9 cellular contexts compared by ENCODE assay signal in the genomic region with DNA sequence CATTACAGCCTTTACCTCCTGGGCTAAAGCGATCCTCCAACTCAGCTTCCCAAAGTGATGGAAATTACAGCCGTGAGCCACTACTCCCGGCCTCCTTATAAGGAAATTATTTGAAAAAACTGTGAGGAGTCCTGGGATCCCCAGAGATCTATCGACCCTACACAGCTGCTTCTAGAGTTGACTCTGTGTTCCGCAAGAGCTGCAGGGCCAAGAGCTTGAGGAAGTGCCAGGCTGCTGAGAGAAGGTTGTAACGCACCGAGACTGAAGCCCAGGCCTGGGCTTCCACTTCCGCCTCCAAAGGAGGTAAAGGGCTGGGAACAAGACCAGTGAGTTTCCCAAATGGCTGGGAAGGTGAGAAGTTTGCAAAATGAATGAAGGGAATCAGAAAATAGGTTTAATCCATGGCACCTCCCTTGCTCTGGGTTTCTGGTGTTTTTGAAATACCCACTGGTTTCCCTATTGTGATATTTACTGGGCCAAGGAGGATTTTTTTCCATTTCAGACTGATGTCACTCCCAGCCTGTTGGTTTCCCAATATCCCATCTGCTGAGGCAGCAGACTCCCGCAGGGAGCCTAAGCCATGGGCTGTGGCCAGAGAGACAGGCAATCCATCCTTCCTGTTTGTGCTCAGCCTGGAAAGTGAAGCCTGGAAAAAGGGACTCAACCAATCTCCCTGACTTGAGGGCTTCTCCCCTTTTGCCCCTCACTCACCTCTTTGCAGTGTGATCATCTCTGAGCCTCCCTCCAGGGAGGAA. TPM values are rescaled to one million over a fixed set of nuclear protein-coding genes. Genes with fewer than 3 reads are reported as not detected.
DNase-seq lines count a peak whose midpoint lies in the region; ATAC-seq, FAIRE-seq and TF ChIP-seq lines count a peak whose summit lies in the region.
"Had no signal": no experiment of that assay in that cellular context is flagged by ENCODE, and none has a peak within 500 bp of the region (broad histone marks: within the 10 kb centered on the region; RNA-seq: fewer than 3 reads in every experiment).

No MANE protein-coding gene starts in this region.

- H3K4me3 ChIP-seq in fibroblast of villous mesenchyme (ENCODE audit: low read depth, low read length) (no peak overlapping the region), neuronal stem cell (ENCODE audit: low read length in 2 of 2) (no peak overlapping the region)

- no peaks in the 10 kb centered on the region for H3K36me3 ChIP-seq in neuronal stem cell (replicated peaks in 1 of 2; ENCODE audit: control insufficient read depth in 2 of 2, insufficient read depth in 2 of 2, low read length in 2 of 2)

- no peaks in the 10 kb centered on the region for H3K4me1 ChIP-seq in neuronal stem cell (ENCODE audit: control insufficient read depth in 2 of 2, insufficient read depth in 1 of 2, low read depth in 1 of 2, low read length in 2 of 2)

- no peak overlapping the region for H2AFZ ChIP-seq in neuronal stem cell (ENCODE audit: low read length)

- H3K27ac ChIP-seq in neuronal stem cell (replicated peaks; ENCODE audit: low read length) = no peak overlapping the region

- ATAC-seq in HG03025 (IDR thresholded peaks at IDR 0.05; ENCODE audit: low FRiP score, unreplicated experiment) = no peak
- no peak for ATAC-seq in GM18858 (IDR thresholded peaks at IDR 0.05; ENCODE audit: unreplicated experiment)

- no peak overlapping the region for H3K4ac ChIP-seq in neuronal stem cell (ENCODE audit: low read length)

- TF ChIP-seq CTCF in fibroblast of villous mesenchyme (IDR thresholded peaks at IDR 0.05; ENCODE audit: insufficient read depth, low read depth, low read length) = no peak

- no peaks in the 10 kb centered on the region for H3K9me3 ChIP-seq in neuronal stem cell (replicated peaks in 1 of 2; ENCODE audit: control insufficient read depth in 2 of 2, insufficient read depth in 1 of 2, low read depth in 1 of 2, low read length in 2 of 2)

- H3K23ac ChIP-seq in neuronal stem cell (ENCODE audit: low read depth, low read length, poor library complexity) = no peak overlapping the region

- H3K14ac ChIP-seq in neuronal stem cell (ENCODE audit: low read length) = no peak overlapping the region

- H2BK15ac ChIP-seq in neuronal stem cell (ENCODE audit: low read length) = no peak overlapping the region

- no peak overlapping the region for H2BK120ac ChIP-seq in neuronal stem cell (ENCODE audit: low read depth, low read length)

- no peak overlapping the region for H2AK5ac ChIP-seq in neuronal stem cell (ENCODE audit: low read depth, low read length)

- no peak overlapping the region for H3K18ac ChIP-seq in neuronal stem cell (ENCODE audit: low read length)

- no peaks in the 10 kb centered on the region for H3K27me3 ChIP-seq in neuronal stem cell (ENCODE audit: control insufficient read depth in 3 of 3, insufficient read depth in 3 of 3, low read depth in 1 of 3, low read length in 3 of 3)

- H4K8ac ChIP-seq in neuronal stem cell (ENCODE audit: low read depth, low read length) = no peak overlapping the region

- H3K79me1 ChIP-seq in neuronal stem cell (ENCODE audit: low read depth, low read length) = no peaks in the 10 kb centered on the region

- H4K91ac ChIP-seq in neuronal stem cell (ENCODE audit: low read depth, low read length, poor library complexity) = no peak overlapping the region

- intact Hi-C loops in posterior vena cava (cut with DNase I) = no loop called here

- no peak overlapping the region for H2BK5ac ChIP-seq in neuronal stem cell (ENCODE audit: low read length)

- no peak overlapping the region for H3K4me2 ChIP-seq in neuronal stem cell (ENCODE audit: insufficient read depth, low read length, poor library complexity, severe bottlenecking)

- no peak for TF ChIP-seq POLR2A in GM12891 (IDR thresholded peaks at IDR 0.05; ENCODE audit: low read depth, low read length)

- WGBS in neuronal stem cell (ENCODE audit: extremely low coverage in 2 of 2, insufficient read length in 2 of 2, insufficient replicate concordance in 1 of 2), 2 donors = no CpG with 5 or more reads among the region's 9 CpGs

- no peak for FAIRE-seq in GM12891 (lab: Jason Lieb, UNC)
- FAIRE-seq: bronchial epithelial cell had no signal

- H2BK12ac ChIP-seq in neuronal stem cell (ENCODE audit: low read length) = no peak overlapping the region

- DNase-seq in GM12891 (ENCODE audit: insufficient read length, low spot score) = no peak
- peak; percentile 29 for DNase-seq in NCI-H1694 treated with DMSO at 0.1 percent for 48 hours (lab: John Stamatoyannopoulos, UW)
- peak; percentile 54 for DNase-seq in fibroblast of villous mesenchyme (ENCODE audit: low read depth)
- DNase-seq in posterior vena cava (ENCODE audit: low spot score) = peak; percentile 91
- no peak for DNase-seq in stimulated activated CD4-positive, alpha-beta T cell treated with anti-CD3 and anti-CD28 coated beads, Interleukin-4, amount 100 ng/mL, for 1 hour
- DNase-seq in neuronal stem cell (ENCODE audit: low spot score) = no peak

- H3K9ac ChIP-seq in neuronal stem cell (ENCODE audit: low read depth, low read length, poor library complexity) = no peak overlapping the region

TF ChIP-seq in GM12891, 5 proteins besides CTCF, POLR2A, EP300 and RAD21:
- TF ChIP-seq TAF1 (IDR thresholded peaks at IDR 0.05; ENCODE audit: low read depth, low read length) (no peak), PAX5 (IDR thresholded peaks at IDR 0.05; ENCODE audit: insufficient read depth, low read length, severe bottlenecking) (no peak), POU2F2 (IDR thresholded peaks at IDR 0.05; ENCODE audit: low read depth, low read length) (no peak), POLR2AphosphoS5 (IDR thresholded peaks at IDR 0.05; ENCODE audit: low read depth, low read length) (no peak), SPI1 (IDR thresholded peaks at IDR 0.05; ENCODE audit: low read depth, low read length) (peak; percentile 75)

RNA-seq across cellular contexts. Expression of a gene that starts 22.9 kb away (rescaled TPM):
- polyA plus RNA-seq in GM12891 (2012; ENCODE audit: low read depth, missing spikeins) = 27.6 TPM
- total RNA-seq in fibroblast of villous mesenchyme (17.7 and 19.0 TPM in 2 replicates), posterior vena cava (10 to 100 TPM; 23.2 to 28.4 TPM)
- polyA plus RNA-seq in neuronal stem cell (2013, experiment 1 of 2) = 36.3 TPM
- polyA plus RNA-seq in neuronal stem cell (2013, experiment 2 of 2) = 37.5 TPM

Comparison
In these comparisons a context has a peak if more than half of its experiments do, and no peak if none do; other contexts are left out.
1. DNase-seq: peak in NCI-H1694 treated with DMSO at 0.1 percent for 48 hours (single experiment), fibroblast of villous mesenchyme (single experiment) and posterior vena cava (single experiment); none in GM12891 (single experiment), stimulated activated CD4-positive, alpha-beta T cell treated with anti-CD3 and anti-CD28 coated beads, Interleukin-4, amount 100 ng/mL, for 1 hour (single experiment) and neuronal stem cell (single experiment).